ENCODE assay signal across 13 cellular contexts in the genomic region with DNA sequence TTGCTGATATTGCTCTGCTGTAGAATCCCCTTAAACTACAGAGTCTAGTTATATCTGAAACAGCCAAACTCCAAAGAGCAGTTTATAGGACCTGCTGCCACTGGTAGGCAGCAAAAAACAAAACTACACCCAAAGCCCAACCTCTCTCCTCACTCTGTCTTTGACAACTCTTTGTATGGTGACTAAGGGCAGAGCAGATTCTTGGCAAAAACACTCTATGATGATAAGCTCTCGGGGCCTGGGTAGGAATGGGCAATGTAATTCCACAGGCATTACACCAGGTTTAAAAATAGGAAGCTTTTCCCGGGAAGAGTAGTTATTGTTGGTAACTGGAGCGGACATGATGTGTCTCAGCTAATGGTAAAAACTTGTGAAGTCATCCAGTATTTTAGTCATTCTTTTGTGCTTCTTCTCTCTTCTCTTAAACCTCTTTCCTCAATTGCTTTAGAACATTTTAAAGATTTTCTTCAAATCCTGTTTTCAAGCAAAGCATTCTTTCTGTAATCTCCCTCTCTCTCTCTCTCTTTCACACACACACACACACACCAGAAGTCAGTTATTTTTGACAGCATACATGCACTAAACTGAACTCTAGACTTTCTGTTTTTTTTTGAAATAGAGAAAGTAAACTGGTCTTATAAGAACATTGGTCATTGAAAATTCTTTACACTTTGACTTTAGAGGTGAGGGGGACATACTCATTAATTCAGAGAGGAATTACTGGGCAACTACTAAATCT.
DNase-seq lines count a peak whose midpoint lies in the region; ATAC-seq and TF ChIP-seq lines count a peak whose summit lies in the region.
"Had no signal": no experiment of that assay in that cellular context is flagged by ENCODE, and none has a peak within 500 bp of the region (broad histone marks: within the 10 kb centered on the region; RNA-seq: fewer than 3 reads in every experiment).

No MANE protein-coding gene starts in this region.

- H3K4me3 Mint-ChIP-seq in activated naive CD8-positive, alpha-beta T cell treated with anti-CD3 and anti-CD28 coated beads, Interleukin-2, amount 50 U/mL, for 24 hours: no peak overlapping the region
- no peak overlapping the region for H3K4me3 Mint-ChIP-seq in activated CD4-positive, alpha-beta T cell treated with anti-CD3 and anti-CD28 coated beads, Interleukin-2, amount 10 ng/mL, durations not matched to agents 7 days and 5 days
- H3K4me3 Mint-ChIP-seq: activated CD8-positive, alpha-beta memory T cell treated with anti-CD3 and anti-CD28 coated beads, Interleukin-2, amount 10 ng/mL, durations not matched to agents 7 days and 5 days; effector memory CD8-positive, alpha-beta T cell had no signal

- H3K4me1 Mint-ChIP-seq in activated naive CD8-positive, alpha-beta T cell treated with anti-CD3 and anti-CD28 coated beads, Interleukin-2, amount 50 U/mL, for 24 hours: no peaks in the 10 kb centered on the region
- no peaks in the 10 kb centered on the region for H3K4me1 Mint-ChIP-seq in activated CD4-positive, alpha-beta T cell treated with anti-CD3 and anti-CD28 coated beads, Interleukin-2, amount 10 ng/mL, durations not matched to agents 7 days and 5 days
- H3K4me1 Mint-ChIP-seq: activated CD8-positive, alpha-beta memory T cell treated with anti-CD3 and anti-CD28 coated beads, Interleukin-2, amount 10 ng/mL, durations not matched to agents 7 days and 5 days had no signal

- peaks cover 38% of the 10 kb centered on the region for H3K9me3 Mint-ChIP-seq in activated naive CD8-positive, alpha-beta T cell treated with anti-CD3 and anti-CD28 coated beads, Interleukin-2, amount 50 U/mL, for 24 hours
- H3K9me3 Mint-ChIP-seq in activated CD4-positive, alpha-beta T cell treated with anti-CD3 and anti-CD28 coated beads, Interleukin-2, amount 10 ng/mL, durations not matched to agents 7 days and 5 days: peaks cover 1% of the 10 kb centered on the region

- peak; percentile 99 for ATAC-seq in gastrocnemius medialis
- no peak for ATAC-seq in activated naive CD8-positive, alpha-beta T cell treated with anti-CD3 and anti-CD28 coated beads, Interleukin-2, amount 50 U/mL, for 24 hours
- ATAC-seq: activated CD8-positive, alpha-beta memory T cell treated with anti-CD3 and anti-CD28 coated beads, Interleukin-2, amount 10 ng/mL, durations not matched to agents 7 days and 5 days; effector memory CD8-positive, alpha-beta T cell had no signal

- peak; percentile 93 for DNase-seq in GM04503 (ENCODE audit: low read depth)
- peak in 5 of 7 donors; percentile 11 to 44 (median 13) for DNase-seq in adrenal gland
- no peak for DNase-seq in left ventricle myocardium inferior
- DNase-seq in gastrocnemius medialis: peak; percentile 48 to 63
- DNase-seq in NCI-H226: no peak
- DNase-seq in activated naive CD8-positive, alpha-beta T cell treated with anti-CD3 and anti-CD28 coated beads, Interleukin-2, amount 50 U/mL, for 24 hours: no peak
- DNase-seq in activated CD4-positive, alpha-beta T cell treated with anti-CD3 and anti-CD28 coated beads, Interleukin-2, amount 10 ng/mL, durations not matched to agents 7 days and 5 days: no peak
- DNase-seq in NCI-H524 (lab: John Stamatoyannopoulos, UW): no peak
- DNase-seq: activated CD8-positive, alpha-beta memory T cell treated with anti-CD3 and anti-CD28 coated beads, Interleukin-2, amount 10 ng/mL, durations not matched to agents 7 days and 5 days; DMS153; effector memory CD8-positive, alpha-beta T cell; NCI-H1417 treated with DMSO at 0.1 percent for 48 hours; stimulated activated CD4-positive, alpha-beta T cell treated with anti-CD3 and anti-CD28 coated beads, Interleukin-2, amount 100 ng/mL, for 48 hours had no signal

- H3K27ac Mint-ChIP-seq in activated naive CD8-positive, alpha-beta T cell treated with anti-CD3 and anti-CD28 coated beads, Interleukin-2, amount 50 U/mL, for 24 hours: no peak overlapping the region
- H3K27ac Mint-ChIP-seq in activated CD4-positive, alpha-beta T cell treated with anti-CD3 and anti-CD28 coated beads, Interleukin-2, amount 10 ng/mL, durations not matched to agents 7 days and 5 days: no peak overlapping the region
- H3K27ac Mint-ChIP-seq: activated CD8-positive, alpha-beta memory T cell treated with anti-CD3 and anti-CD28 coated beads, Interleukin-2, amount 10 ng/mL, durations not matched to agents 7 days and 5 days; effector memory CD8-positive, alpha-beta T cell had no signal

- CTCF ChIA-PET in activated CD4-positive, alpha-beta T cell treated with anti-CD3 and anti-CD28 coated beads, Interleukin-2, amount 10 ng/mL, durations not matched to agents 7 days and 5 days (lab: Charles Lee): no interaction called here

- H3K27ac ChIP-seq in adrenal gland: no peak overlapping the region
- H3K27ac ChIP-seq in left ventricle myocardium inferior (replicated peaks): peak overlapping the region; percentile 90
- peak overlapping the region; percentile 58 to 67 (median 62) for H3K27ac ChIP-seq in gastrocnemius medialis

- H3K9me3 ChIP-seq in adrenal gland (replicated peaks in 1 of 3) (no peaks in the 10 kb centered on the region), left ventricle myocardium inferior (replicated peaks) (peaks cover 36% of the 10 kb centered on the region), gastrocnemius medialis (peaks cover 0 to 9% (median 0%) of the 10 kb centered on the region in 3 donors)

- TF ChIP-seq CTCF in adrenal gland (IDR thresholded peaks at IDR 0.05): no peak
- peak; percentile 27 for TF ChIP-seq CTCF in left ventricle myocardium inferior (IDR thresholded peaks at IDR 0.05; ENCODE audit: borderline replicate concordance)
- TF ChIP-seq CTCF in gastrocnemius medialis (IDR thresholded peaks at IDR 0.05 in 4 of 5, conservative IDR thresholded peaks at IDR 0.05 in 1 of 5): no peak

- H3K36me3 ChIP-seq in adrenal gland (replicated peaks in 1 of 2) (no peaks in the 10 kb centered on the region), left ventricle myocardium inferior (no peaks in the 10 kb centered on the region), gastrocnemius medialis (no peaks in the 10 kb centered on the region)

- TF ChIP-seq POLR2A in adrenal gland (IDR thresholded peaks at IDR 0.05) (no peak), gastrocnemius medialis (IDR thresholded peaks at IDR 0.05) (no peak)

- 33 to 50% (median 46%) methylated on average over 3 of the region's 3 CpGs for WGBS in adrenal gland, 4 donors

- in situ Hi-C loops in gastrocnemius medialis (cut with MboI; ENCODE audit: low sequenced_read_pairs in 4 of 4): no loop called here

- H3K4me1 ChIP-seq in adrenal gland (replicated peaks in 1 of 2) (no peaks in the 10 kb centered on the region), left ventricle myocardium inferior (peaks cover 20% of the 10 kb centered on the region), gastrocnemius medialis (peaks cover 9 to 11% of the 10 kb centered on the region in 2 donors)

- POLR2A ChIA-PET in activated CD4-positive, alpha-beta T cell treated with anti-CD3 and anti-CD28 coated beads, Interleukin-2, amount 10 ng/mL, durations not matched to agents 7 days and 5 days (lab: Charles Lee): no interaction called here

- H3K27me3 ChIP-seq in adrenal gland: no peaks in the 10 kb centered on the region
- no peaks in the 10 kb centered on the region for H3K27me3 ChIP-seq in left ventricle myocardium inferior (ENCODE audit: low read depth)
- H3K27me3 ChIP-seq in gastrocnemius medialis: no peaks in the 10 kb centered on the region

- H3K36me3 Mint-ChIP-seq in activated naive CD8-positive, alpha-beta T cell treated with anti-CD3 and anti-CD28 coated beads, Interleukin-2, amount 50 U/mL, for 24 hours (ENCODE audit: low read depth): no peaks in the 10 kb centered on the region
- no peaks in the 10 kb centered on the region for H3K36me3 Mint-ChIP-seq in activated CD4-positive, alpha-beta T cell treated with anti-CD3 and anti-CD28 coated beads, Interleukin-2, amount 10 ng/mL, durations not matched to agents 7 days and 5 days (ENCODE audit: low read depth)
- H3K36me3 Mint-ChIP-seq: activated CD8-positive, alpha-beta memory T cell treated with anti-CD3 and anti-CD28 coated beads, Interleukin-2, amount 10 ng/mL, durations not matched to agents 7 days and 5 days had no signal

- peaks cover 2% of the 10 kb centered on the region for H3K27me3 Mint-ChIP-seq in activated naive CD8-positive, alpha-beta T cell treated with anti-CD3 and anti-CD28 coated beads, Interleukin-2, amount 50 U/mL, for 24 hours
- no peaks in the 10 kb centered on the region for H3K27me3 Mint-ChIP-seq in activated CD4-positive, alpha-beta T cell treated with anti-CD3 and anti-CD28 coated beads, Interleukin-2, amount 10 ng/mL, durations not matched to agents 7 days and 5 days
- H3K27me3 Mint-ChIP-seq: activated CD8-positive, alpha-beta memory T cell treated with anti-CD3 and anti-CD28 coated beads, Interleukin-2, amount 10 ng/mL, durations not matched to agents 7 days and 5 days; effector memory CD8-positive, alpha-beta T cell had no signal

- intact Hi-C loops in adrenal gland (cut with DNase I): no loop called here
- intact Hi-C loops in left ventricle myocardium inferior (cut with micrococcal nuclease): no loop called here
- intact Hi-C loops in gastrocnemius medialis (cut with DNase I; ENCODE audit: low total_unique reads): loop anchor here (1.0 kb wide), 1 partner anchor 35 kb away; no protein-coding TSS in a partner anchor

- H3K4me3 ChIP-seq in adrenal gland: no peak overlapping the region
- no peak overlapping the region for H3K4me3 ChIP-seq in left ventricle myocardium inferior
- no peak overlapping the region for H3K4me3 ChIP-seq in gastrocnemius medialis

Comparison
In these comparisons a context has a peak if more than half of its experiments do, and no peak if none do; other contexts are left out.
1. DNase-seq: peak in GM04503 (single experiment), adrenal gland (5 of 7) and gastrocnemius medialis (2 of 2); none in left ventricle myocardium inferior (single experiment), NCI-H226 (single experiment), activated naive CD8-positive, alpha-beta T cell treated with anti-CD3 and anti-CD28 coated beads, Interleukin-2, amount 50 U/mL, for 24 hours (single experiment), activated CD4-positive, alpha-beta T cell treated with anti-CD3 and anti-CD28 coated beads, Interleukin-2, amount 10 ng/mL, durations not matched to agents 7 days and 5 days (single experiment) and NCI-H524 (0 of 2).
2. H3K27ac ChIP-seq: peak in left ventricle myocardium inferior (single experiment) and gastrocnemius medialis (4 of 4); none in adrenal gland (0 of 5).